8 cellular contexts compared by ENCODE assay signal in genomic region chr1:154198756-154199562, GRCh38. TPM values are rescaled to one million over a fixed set of nuclear protein-coding genes. Genes with fewer than 3 reads are reported as not detected.
DNase-seq lines count a peak whose midpoint lies in the region; ATAC-seq and TF ChIP-seq lines count a peak whose summit lies in the region.

No MANE protein-coding gene starts in this region.

- H3K36me3 ChIP-seq in neuron (ENCODE audit: insufficient read depth, low read length): no peaks in the 10 kb centered on the region

- intact Hi-C loops in activated B cell treated with CpG ODN at 0.5 μM for 24 hours (cut with micrococcal nuclease): loop anchor here (1.0 kb wide), 2 partner anchors 73 to 136 kb away; partner anchors contain the start of gene HAX1

- H3K9me3 Mint-ChIP-seq in activated B cell treated with CpG ODN at 0.5 μM for 24 hours: no peaks in the 10 kb centered on the region

- H3K27me3 Mint-ChIP-seq in activated B cell treated with CpG ODN at 0.5 μM for 24 hours: peaks cover 3% of the 10 kb centered on the region

- H3K27ac Mint-ChIP-seq in activated B cell treated with CpG ODN at 0.5 μM for 24 hours: no peak overlapping the region

- H2AFZ ChIP-seq in neuron (ENCODE audit: low read depth, low read length): peak overlapping the region; percentile 77

- DNase-seq in AG04449 (ENCODE audit: low read depth, low spot score): no peak
- peak; percentile 25 for DNase-seq in GDM1 (lab: John Stamatoyannopoulos, UW)
- peak; percentile 87 for DNase-seq in NCI-H1694 (lab: John Stamatoyannopoulos, UW)
- DNase-seq in activated B cell treated with CpG ODN at 0.5 μM for 24 hours: no peak
- peak; percentile 50 for DNase-seq in fibroblast of gingiva (ENCODE audit: low read depth)

- POLR2A ChIA-PET in AG04449 (lab: Yijun Ruan, JAX): interaction anchor here (0.6 kb wide), 1 partner anchor 204 kb away, joined by 3 read pairs; no protein-coding TSS in a partner anchor
- POLR2A ChIA-PET in activated B cell treated with CpG ODN at 0.5 μM for 24 hours (lab: Charles Lee): interaction anchor here (0.5 to 2.1 kb wide), 8 partner anchors 17 to 775 kb away, joined by 3 to 6 read pairs (median 3); partner anchors contain the start of gene UBAP2L

- no peaks in the 10 kb centered on the region for H3K4me1 Mint-ChIP-seq in activated B cell treated with CpG ODN at 0.5 μM for 24 hours

- CTCF ChIA-PET in AG04449 (lab: Yijun Ruan, JAX): interaction anchor here (0.6 to 3.8 kb wide), 26 partner anchors 8 to 269 kb away, joined by 3 to 30 read pairs (median 4); partner anchors contain the start of genes ATP8B2, HAX1 and UBAP2L
- CTCF ChIA-PET in activated B cell treated with CpG ODN at 0.5 μM for 24 hours (lab: Charles Lee): interaction anchor here (0.8 to 3.1 kb wide), 13 partner anchors 18 to 402 kb away, joined by 3 to 24 read pairs (median 3); partner anchors contain the start of gene HAX1

- H3K4me3 ChIP-seq in AG04449 (ENCODE audit: low read depth, low read length) (no peak overlapping the region), neuron (ENCODE audit: low read length) (peak overlapping the region; percentile 29)

- H3K4me3 Mint-ChIP-seq in activated B cell treated with CpG ODN at 0.5 μM for 24 hours: no peak overlapping the region

- TF ChIP-seq CTCF in AG04449 (IDR thresholded peaks at IDR 0.05; ENCODE audit: insufficient read depth, low read length, missing control alignments) (peak; percentile 51), activated B cell treated with CpG ODN at 0.5 μM for 24 hours (IDR thresholded peaks at IDR 0.05) (no peak)

- H3K36me3 Mint-ChIP-seq in activated B cell treated with CpG ODN at 0.5 μM for 24 hours (ENCODE audit: low read depth): no peaks in the 10 kb centered on the region

- ATAC-seq in activated B cell treated with CpG ODN at 0.5 μM for 24 hours (ENCODE audit: low read depth) (peak; percentile 75), GM21367 (IDR thresholded peaks at IDR 0.05; ENCODE audit: unreplicated experiment) (no peak), HG02798 (IDR thresholded peaks at IDR 0.05; ENCODE audit: poor library complexity, unreplicated experiment) (no peak)

- peaks cover 7% of the 10 kb centered on the region for H3K27me3 ChIP-seq in neuron (ENCODE audit: insufficient read depth, low read length)

- H3K9me3 ChIP-seq in neuron (ENCODE audit: low read length): no peaks in the 10 kb centered on the region

- peaks cover 8% of the 10 kb centered on the region for H3K4me1 ChIP-seq in neuron (ENCODE audit: insufficient read depth, low read length)

RNA-seq across cellular contexts. Expression of gene TPM3, which starts 7.1 kb away (rescaled TPM):
- 466 and 509 TPM in 2 replicates for total RNA-seq in activated B cell treated with CpG ODN at 0.5 μM for 24 hours

RNA-seq across cellular contexts. Expression of gene CFAP141, which starts 7.2 kb away (rescaled TPM):
- not detected in 2 replicates for total RNA-seq in activated B cell treated with CpG ODN at 0.5 μM for 24 hours

RNA-seq across cellular contexts. Expression of gene UBAP2L, which starts 21.8 kb away (rescaled TPM):
- total RNA-seq in activated B cell treated with CpG ODN at 0.5 μM for 24 hours: 209 and 234 TPM in 2 replicates

RNA-seq across cellular contexts. Expression of gene NUP210L, which starts 44.1 kb away (rescaled TPM):
- total RNA-seq in activated B cell treated with CpG ODN at 0.5 μM for 24 hours: 0.22 and 0.27 TPM in 2 replicates

Comparison
In these comparisons a context has a peak if more than half of its experiments do, and no peak if none do; other contexts are left out.
1. DNase-seq: peak in GDM1 (single experiment), NCI-H1694 (single experiment) and fibroblast of gingiva (single experiment); none in AG04449 (single experiment) and activated B cell treated with CpG ODN at 0.5 μM for 24 hours (single experiment).